10 cellular contexts compared by ENCODE assay signal in the genomic region with DNA sequence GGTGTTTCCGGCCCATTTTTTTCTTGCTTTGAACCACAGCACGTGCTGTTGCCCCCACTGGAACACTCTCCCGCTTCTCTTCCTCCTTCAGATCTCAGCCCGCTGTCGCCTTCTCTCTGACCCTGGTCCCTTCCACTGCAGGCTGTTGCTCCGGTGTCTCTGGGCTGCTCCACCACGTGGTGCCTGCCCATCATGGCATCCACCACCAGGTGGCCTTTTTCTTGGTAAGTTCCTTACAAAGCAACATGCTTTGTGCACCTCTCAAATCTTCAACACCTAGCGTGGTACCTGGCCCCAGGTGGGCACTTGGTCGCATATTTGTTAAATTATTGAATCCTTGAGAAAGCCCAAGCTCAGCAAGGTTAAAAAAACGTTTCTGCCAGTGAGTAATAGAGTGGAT. TPM values are rescaled to one million over a fixed set of nuclear protein-coding genes. Genes with fewer than 3 reads are reported as not detected.
A peak's percentile ranks its signal among the peaks of the same experiment; 100 is the strongest.
DNase-seq lines count a peak whose midpoint lies in the region; ATAC-seq and TF ChIP-seq lines count a peak whose summit lies in the region.
"Had no signal": no experiment of that assay in that cellular context is flagged by ENCODE, and none has a peak within 500 bp of the region (broad histone marks: within the 10 kb centered on the region; RNA-seq: fewer than 3 reads in every experiment).

No MANE protein-coding gene starts in this region.

- RAD21 ChIA-PET in HCT116 (lab: Charles Lee; ENCODE audit: low non-redundant PET in 1 of 2, low total read pairs in 2 of 2, uncharacterized antibody in 2 of 2, unreplicated experiment in 2 of 2), result no interaction called here

- POLR2A ChIA-PET in HCT116 (lab: Charles Lee), result no interaction called here

- H2AFZ ChIP-seq in HCT116 (ENCODE audit: low read depth, low read length, poor library complexity, severe bottlenecking), result no peak overlapping the region

- peak; percentile 20 to 70 (median 62); a peak in 5 of 6 replicates for TF ChIP-seq CTCF in HCT116 (IDR thresholded peaks at IDR 0.05 in 2 of 3, conservative IDR thresholded peaks at IDR 0.05 in 1 of 3; ENCODE audit: borderline replicate concordance in 1 of 3, insufficient read depth in 1 of 3, low read depth in 2 of 3, low read length in 2 of 3)
- peak in 1 of 6 experiments; percentile 13 for TF ChIP-seq CTCF in Peyer's patch (IDR thresholded peaks at IDR 0.05)

- H3K4me1 ChIP-seq in HCT116 (ENCODE audit: control insufficient read depth in 1 of 2, insufficient read depth in 2 of 2, low read length in 2 of 2) (0 out of 4 replicates have a peak, but pooled peaks cover 0 to 7% of the 10 kb centered on the region in 2 experiments), Peyer's patch (no peaks in the 10 kb centered on the region)

- no peak overlapping the region for H3K9ac ChIP-seq in HCT116 (ENCODE audit: low read length)

- BruUV-seq in HCT116 (replicated peaks; lab: Mats Ljungman, UMichigan), result no TSS peak

- H3K36me3 ChIP-seq in HCT116 (ENCODE audit: control insufficient read depth in 1 of 2, insufficient read depth in 2 of 2, low read length in 2 of 2) (no peaks in the 10 kb centered on the region), Peyer's patch (no peaks in the 10 kb centered on the region)

- CTCF ChIA-PET in HCT116 (lab: Charles Lee), result interaction anchor here (0.9 kb wide), 1 partner anchor 100 kb away, joined by 4 read pairs; no protein-coding TSS in a partner anchor

- H3K9me3 Mint-ChIP-seq in activated CD4-positive, alpha-beta T cell treated with anti-CD3 and anti-CD28 coated beads, Interleukin-2, amount 10 ng/mL, durations not matched to agents 24 days and 14 days, result no peaks in the 10 kb centered on the region
- H3K9me3 Mint-ChIP-seq: stimulated activated naive CD8-positive, alpha-beta T cell treated with anti-CD3 and anti-CD28 coated beads, Interleukin-15, Interleukin-2, amounts not matched to agents 100 ng/mL and 50 ng/mL, for 24 hours had no signal

- DNase-seq in COR-L47 (lab: John Stamatoyannopoulos, UW), result peak; percentile 74
- peak; percentile 26 for DNase-seq in HCT116 (ENCODE audit: low read depth, low spot score)
- peak; percentile 61 for DNase-seq in activated CD4-positive, alpha-beta T cell treated with anti-CD3 and anti-CD28 coated beads, Interleukin-2, amount 10 ng/mL, durations not matched to agents 24 days and 14 days
- DNase-seq in left kidney (ENCODE audit: low read depth, low spot score), result peak; percentile 43
- DNase-seq in NCI-H345 (lab: John Stamatoyannopoulos, UW), result no peak
- no peak for DNase-seq in Peyer's patch

- H3K79me2 ChIP-seq in HCT116 (ENCODE audit: insufficient read depth, low read length), result no peaks in the 10 kb centered on the region

- H3K4me1 Mint-ChIP-seq in activated CD4-positive, alpha-beta T cell treated with anti-CD3 and anti-CD28 coated beads, Interleukin-2, amount 10 ng/mL, durations not matched to agents 24 days and 14 days, result no peaks in the 10 kb centered on the region
- H3K4me1 Mint-ChIP-seq: memory B cell had no signal

- no peak overlapping the region for H3K4me3 Mint-ChIP-seq in activated CD4-positive, alpha-beta T cell treated with anti-CD3 and anti-CD28 coated beads, Interleukin-2, amount 10 ng/mL, durations not matched to agents 24 days and 14 days
- H3K4me3 Mint-ChIP-seq: memory B cell; stimulated activated naive CD8-positive, alpha-beta T cell treated with anti-CD3 and anti-CD28 coated beads, Interleukin-15, Interleukin-2, amounts not matched to agents 100 ng/mL and 50 ng/mL, for 24 hours had no signal

- H3K4me3 ChIP-seq in HCT116 (replicated peaks in 1 of 2; ENCODE audit: low read depth in 1 of 2, low read length in 2 of 2) (no peak overlapping the region), Peyer's patch (no peak overlapping the region)

- H3K9me3 ChIP-seq in HCT116 (ENCODE audit: control insufficient read depth in 1 of 2, insufficient read depth in 1 of 2, low read depth in 1 of 2, low read length in 2 of 2), result no peaks in the 10 kb centered on the region
- H3K9me3 ChIP-seq in Peyer's patch, result no peaks in the 10 kb centered on the region

- peak; percentile 93 for ATAC-seq in HCT116
- no peak for ATAC-seq in HG03378 (IDR thresholded peaks at IDR 0.05; ENCODE audit: unreplicated experiment)
- ATAC-seq in GM18907 (IDR thresholded peaks at IDR 0.05; ENCODE audit: unreplicated experiment), result no peak

- H3K9me2 ChIP-seq in HCT116 (ENCODE audit: insufficient read depth), result no peaks in the 10 kb centered on the region

- TF ChIP-seq POLR2A in HCT116 (IDR thresholded peaks at IDR 0.05; ENCODE audit: borderline replicate concordance, extremely low read depth, insufficient read depth, insufficient read length) (no peak), Peyer's patch (IDR thresholded peaks at IDR 0.05) (no peak)

- H3K36me3 Mint-ChIP-seq in activated CD4-positive, alpha-beta T cell treated with anti-CD3 and anti-CD28 coated beads, Interleukin-2, amount 10 ng/mL, durations not matched to agents 24 days and 14 days (ENCODE audit: low read depth), result no peaks in the 10 kb centered on the region
- H3K36me3 Mint-ChIP-seq: memory B cell had no signal

- intact Hi-C loops in HCT116 (cut with micrococcal nuclease), result loop anchor here (2.0 to 5.0 kb wide), 2 partner anchors 99 to 333 kb away; no protein-coding TSS in a partner anchor
- intact Hi-C loops in activated CD4-positive, alpha-beta T cell treated with anti-CD3 and anti-CD28 coated beads, Interleukin-2, amount 10 ng/mL, durations not matched to agents 24 days and 14 days (cut with micrococcal nuclease), result no loop called here

- H3K27ac ChIP-seq in HCT116 (ENCODE audit: low read depth, low read length) (no peak overlapping the region), Peyer's patch (no peak overlapping the region)

- no peak overlapping the region for H3K4me2 ChIP-seq in HCT116 (ENCODE audit: low read length)

- TF ChIP-seq RAD21 in HCT116 (IDR thresholded peaks at IDR 0.05; ENCODE audit: low read depth), result peak; percentile 42

- peaks cover 9% of the 10 kb centered on the region for H3K27me3 Mint-ChIP-seq in activated CD4-positive, alpha-beta T cell treated with anti-CD3 and anti-CD28 coated beads, Interleukin-2, amount 10 ng/mL, durations not matched to agents 24 days and 14 days

- H3K27ac Mint-ChIP-seq in activated CD4-positive, alpha-beta T cell treated with anti-CD3 and anti-CD28 coated beads, Interleukin-2, amount 10 ng/mL, durations not matched to agents 24 days and 14 days, result no peak overlapping the region
- H3K27ac Mint-ChIP-seq: memory B cell; stimulated activated naive CD8-positive, alpha-beta T cell treated with anti-CD3 and anti-CD28 coated beads, Interleukin-15, Interleukin-2, amounts not matched to agents 100 ng/mL and 50 ng/mL, for 24 hours had no signal

- no peaks in the 10 kb centered on the region for H4K20me1 ChIP-seq in HCT116 (ENCODE audit: insufficient read depth)

- H3K27me3 ChIP-seq in HCT116 (ENCODE audit: insufficient read depth, low read length), result peaks cover 82% of the 10 kb centered on the region
- H3K27me3 ChIP-seq in Peyer's patch, result no peaks in the 10 kb centered on the region

TF ChIP-seq in HCT116, 20 proteins besides CTCF, POLR2A, EP300 and RAD21:
- TF ChIP-seq YY1 (IDR thresholded peaks at IDR 0.05; ENCODE audit: extremely low read depth, insufficient replicate concordance, low read depth, low read length), result no peak
- TF ChIP-seq, protein P1, sequence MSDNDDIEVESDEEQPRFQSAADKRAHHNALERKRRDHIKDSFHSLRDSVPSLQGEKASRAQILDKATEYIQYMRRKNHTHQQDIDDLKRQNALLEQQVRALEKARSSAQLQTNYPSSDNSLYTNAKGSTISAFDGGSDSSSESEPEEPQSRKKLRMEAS (IDR thresholded peaks at IDR 0.05), result peak; percentile 74; the same call in 1 of the 2 replicates
- TF ChIP-seq JUND (IDR thresholded peaks at IDR 0.05), result no peak
- no peak for TF ChIP-seq POLR2AphosphoS5 (IDR thresholded peaks at IDR 0.05; ENCODE audit: low read depth, low read length)
- no peak for TF ChIP-seq SP1 (IDR thresholded peaks at IDR 0.05; ENCODE audit: low read depth)
- TF ChIP-seq, protein P2, sequence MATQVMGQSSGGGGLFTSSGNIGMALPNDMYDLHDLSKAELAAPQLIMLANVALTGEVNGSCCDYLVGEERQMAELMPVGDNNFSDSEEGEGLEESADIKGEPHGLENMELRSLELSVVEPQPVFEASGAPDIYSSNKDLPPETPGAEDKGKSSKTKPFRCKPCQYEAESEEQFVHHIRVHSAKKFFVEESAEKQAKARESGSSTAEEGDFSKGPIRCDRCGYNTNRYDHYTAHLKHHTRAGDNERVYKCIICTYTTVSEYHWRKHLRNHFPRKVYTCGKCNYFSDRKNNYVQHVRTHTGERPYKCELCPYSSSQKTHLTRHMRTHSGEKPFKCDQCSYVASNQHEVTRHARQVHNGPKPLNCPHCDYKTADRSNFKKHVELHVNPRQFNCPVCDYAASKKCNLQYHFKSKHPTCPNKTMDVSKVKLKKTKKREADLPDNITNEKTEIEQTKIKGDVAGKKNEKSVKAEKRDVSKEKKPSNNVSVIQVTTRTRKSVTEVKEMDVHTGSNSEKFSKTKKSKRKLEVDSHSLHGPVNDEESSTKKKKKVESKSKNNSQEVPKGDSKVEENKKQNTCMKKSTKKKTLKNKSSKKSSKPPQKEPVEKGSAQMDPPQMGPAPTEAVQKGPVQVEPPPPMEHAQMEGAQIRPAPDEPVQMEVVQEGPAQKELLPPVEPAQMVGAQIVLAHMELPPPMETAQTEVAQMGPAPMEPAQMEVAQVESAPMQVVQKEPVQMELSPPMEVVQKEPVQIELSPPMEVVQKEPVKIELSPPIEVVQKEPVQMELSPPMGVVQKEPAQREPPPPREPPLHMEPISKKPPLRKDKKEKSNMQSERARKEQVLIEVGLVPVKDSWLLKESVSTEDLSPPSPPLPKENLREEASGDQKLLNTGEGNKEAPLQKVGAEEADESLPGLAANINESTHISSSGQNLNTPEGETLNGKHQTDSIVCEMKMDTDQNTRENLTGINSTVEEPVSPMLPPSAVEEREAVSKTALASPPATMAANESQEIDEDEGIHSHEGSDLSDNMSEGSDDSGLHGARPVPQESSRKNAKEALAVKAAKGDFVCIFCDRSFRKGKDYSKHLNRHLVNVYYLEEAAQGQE (IDR thresholded peaks at IDR 0.05; ENCODE audit: low read depth), result no peak
- TF ChIP-seq TCF7L2 (IDR thresholded peaks at IDR 0.05; ENCODE audit: borderline replicate concordance, extremely low read depth, insufficient read depth, insufficient read length), result no peak

RNA-seq across cellular contexts. Expression of a gene that starts 19.1 kb away (rescaled TPM):
- total RNA-seq in HCT116 (2021; ENCODE audit: unreplicated experiment) (not detected), Peyer's patch (not detected)
- polyA plus RNA-seq in HCT116 (2012), result not detected in 2 replicates
- total RNA-seq in activated CD4-positive, alpha-beta T cell treated with anti-CD3 and anti-CD28 coated beads, Interleukin-2, amount 10 ng/mL, durations not matched to agents 24 days and 14 days, result not detected in 2 replicates

Comparison
In these comparisons a context has a peak if more than half of its experiments do, and no peak if none do; other contexts are left out.
1. DNase-seq: peak in COR-L47 (single experiment), HCT116 (single experiment), activated CD4-positive, alpha-beta T cell treated with anti-CD3 and anti-CD28 coated beads, Interleukin-2, amount 10 ng/mL, durations not matched to agents 24 days and 14 days (single experiment) and left kidney (single experiment); none in NCI-H345 (single experiment) and Peyer's patch (0 of 3).